15 cellular contexts compared by ENCODE assay signal in the genomic region with DNA sequence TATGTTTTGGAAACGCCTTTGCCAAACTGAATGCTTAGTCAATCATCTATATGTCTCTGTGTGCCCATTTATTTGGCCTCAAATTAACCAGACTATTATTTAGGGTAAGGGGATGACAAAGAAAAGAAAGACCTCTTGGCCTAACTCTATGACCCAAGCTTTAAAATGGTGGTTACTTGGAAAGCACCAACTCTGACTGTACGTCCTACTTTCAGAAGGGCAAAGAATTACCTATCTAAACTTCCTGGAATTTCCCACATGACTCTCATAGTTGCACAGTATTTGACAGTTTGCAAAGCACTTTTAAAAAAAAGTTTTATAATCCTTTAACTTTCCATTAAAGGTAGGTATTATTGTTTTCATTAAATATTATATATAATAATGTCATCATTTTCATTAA. TPM values are rescaled to one million over a fixed set of nuclear protein-coding genes. Genes with fewer than 3 reads are reported as not detected.
DNase-seq lines count a peak whose midpoint lies in the region; ATAC-seq, FAIRE-seq and TF ChIP-seq lines count a peak whose summit lies in the region.
"Had no signal": no experiment of that assay in that cellular context is flagged by ENCODE, and none has a peak within 500 bp of the region (broad histone marks: within the 10 kb centered on the region; RNA-seq: fewer than 3 reads in every experiment).

No MANE protein-coding gene starts in this region.

- no peak overlapping the region for H3K9ac ChIP-seq in GM12878 (ENCODE audit: control insufficient read depth, insufficient read depth, low read length)

- FAIRE-seq in GM12878 (lab: Jason Lieb, UNC), result no peak
- FAIRE-seq: G401.6 had no signal

- H3K79me2 ChIP-seq in GM12878 (ENCODE audit: control insufficient read depth, insufficient read depth, low read length), result no peaks in the 10 kb centered on the region; the same call in 1 of the 2 replicates

- H3K4me3 ChIP-seq in GM12878 (no peak overlapping the region), dorsolateral prefrontal cortex (no peak overlapping the region)

- no peaks in the 10 kb centered on the region for H4K20me1 ChIP-seq in GM12878 (ENCODE audit: control insufficient read depth, insufficient read depth)

- in situ Hi-C loops in GM12878 (cut with MboI), result no loop called here

- no peak for TF ChIP-seq CTCF in GM12878 (IDR thresholded peaks at IDR 0.05 in 2 of 3, conservative IDR thresholded peaks at IDR 0.05 in 1 of 3; ENCODE audit: control insufficient read depth in 2 of 3, extremely low read depth in 1 of 3, insufficient read depth in 1 of 3, low read depth in 3 of 3, low read length in 3 of 3)
- no peak for TF ChIP-seq CTCF in dorsolateral prefrontal cortex (IDR thresholded peaks at IDR 0.05 in 54 of 56, conservative IDR thresholded peaks at IDR 0.05 in 2 of 56; ENCODE audit: low read depth in 1 of 56, partially characterized antibody in 56 of 56)

- no peaks in the 10 kb centered on the region for H3K9me3 Mint-ChIP-seq in activated T-cell treated with anti-CD3 and anti-CD28 coated beads, Interleukin-2, amount 50 U/mL, for 24 hours
- peaks cover 3% of the 10 kb centered on the region for H3K9me3 Mint-ChIP-seq in stimulated activated memory B cell treated with anti-CD40 and anti-IgM and Interleukin-4, amounts not matched to agents 10 μg/mL and 1 μg/mL and 100 μg/mL, for 72 hours
- H3K9me3 Mint-ChIP-seq: CD4-positive, alpha-beta memory T cell; HFFc6 had no signal

- no peak overlapping the region for H3K4me3 Mint-ChIP-seq in activated T-cell treated with anti-CD3 and anti-CD28 coated beads, Interleukin-2, amount 50 U/mL, for 24 hours
- H3K4me3 Mint-ChIP-seq in stimulated activated memory B cell treated with anti-CD40 and anti-IgM and Interleukin-4, amounts not matched to agents 10 μg/mL and 1 μg/mL and 100 μg/mL, for 72 hours, result no peak overlapping the region
- H3K4me3 Mint-ChIP-seq: CD4-positive, alpha-beta memory T cell; HFFc6 had no signal

- H3K27me3 Mint-ChIP-seq in activated T-cell treated with anti-CD3 and anti-CD28 coated beads, Interleukin-2, amount 50 U/mL, for 24 hours, result no peaks in the 10 kb centered on the region
- H3K27me3 Mint-ChIP-seq in stimulated activated memory B cell treated with anti-CD40 and anti-IgM and Interleukin-4, amounts not matched to agents 10 μg/mL and 1 μg/mL and 100 μg/mL, for 72 hours, result no peaks in the 10 kb centered on the region
- H3K27me3 Mint-ChIP-seq: CD4-positive, alpha-beta memory T cell had no signal

- BruUV-seq in GM12878 (replicated peaks; lab: Mats Ljungman, UMichigan), result no TSS peak

- ATAC-seq in GM18868 (IDR thresholded peaks at IDR 0.05; ENCODE audit: unreplicated experiment) (peak; percentile 43), GM12878 (peak; percentile 66)
- no peak for ATAC-seq in stimulated activated memory B cell treated with anti-CD40 and anti-IgM and Interleukin-4, amounts not matched to agents 10 μg/mL and 1 μg/mL and 100 μg/mL, for 72 hours

- intact Hi-C loops in GM12878 (cut with micrococcal nuclease; ENCODE audit: unreplicated experiment) (loop anchor here (1.0 kb wide), 1 partner anchor 87 kb away; no protein-coding TSS in a partner anchor), dorsolateral prefrontal cortex (cut with DNase I) (no loop called here)

- H3K36me3 Mint-ChIP-seq in activated T-cell treated with anti-CD3 and anti-CD28 coated beads, Interleukin-2, amount 50 U/mL, for 24 hours (ENCODE audit: low read depth), result peaks cover 21% of the 10 kb centered on the region
- peaks cover 26% of the 10 kb centered on the region for H3K36me3 Mint-ChIP-seq in stimulated activated memory B cell treated with anti-CD40 and anti-IgM and Interleukin-4, amounts not matched to agents 10 μg/mL and 1 μg/mL and 100 μg/mL, for 72 hours

- H3K27ac ChIP-seq in GM12878 (ENCODE audit: control insufficient read depth, insufficient read depth), result no peak overlapping the region; the same call in 1 of the 2 replicates
- no peak overlapping the region for H3K27ac ChIP-seq in dorsolateral prefrontal cortex
- H3K27ac ChIP-seq: HL-60 had no signal

- H3K4me1 ChIP-seq in GM12878 (ENCODE audit: control insufficient read depth, insufficient read depth, low read length), result peaks cover 22% of the 10 kb centered on the region

- H2AFZ ChIP-seq in GM12878 (ENCODE audit: control insufficient read depth, low read depth, low read length), result no peak overlapping the region

- no peaks in the 10 kb centered on the region for H3K27me3 ChIP-seq in GM12878 (replicated peaks in 1 of 2; ENCODE audit: control insufficient read depth in 2 of 2, insufficient read depth in 2 of 2, low read length in 1 of 2)
- H3K27me3 ChIP-seq in dorsolateral prefrontal cortex, result no peaks in the 10 kb centered on the region
- H3K27me3 ChIP-seq: BE2C had no signal

- RAD21 ChIA-PET in GM12878 (lab: Charles Lee; ENCODE audit: unreplicated experiment), result interaction anchor here (0.6 to 2.6 kb wide), 9 partner anchors 12 to 89 kb away, joined by 3 to 14 read pairs (median 9); a partner anchor contains a TSS

- DNase-seq in activated T-cell treated with anti-CD3 and anti-CD28 coated beads, Interleukin-2, amount 50 U/mL, for 24 hours, result no peak
- DNase-seq in activated T-cell treated with anti-CD3 and anti-CD28 coated beads, Interleukin-2, amount 50 U/mL, for 48 hours, result no peak
- no peak for DNase-seq in GM12878 (ENCODE audit: low read depth, low spot score)
- no peak for DNase-seq in activated CD4-positive, alpha-beta T cell treated with anti-CD3 and anti-CD28 coated beads for 4 hours
- DNase-seq in dorsolateral prefrontal cortex, result no peak
- DNase-seq: DMS79 treated with DMSO at 0.1 percent for 48 hours, EL, HCEC 1CT, HFFc6 had no signal

- H3K4me2 ChIP-seq in GM12878 (ENCODE audit: control insufficient read depth, insufficient read depth), result no peak overlapping the region; the same call in 1 of the 2 replicates

- TF ChIP-seq EP300 in GM12878 (IDR thresholded peaks at IDR 0.05; ENCODE audit: borderline replicate concordance in 1 of 2, control insufficient read depth in 1 of 2, low read depth in 2 of 2, low read length in 2 of 2), result no peak

- peaks cover 0 to 2% of the 10 kb centered on the region in 2 experiments; a peak in 1 of 4 replicates for H3K36me3 ChIP-seq in GM12878 (ENCODE audit: control insufficient read depth in 2 of 2, insufficient read depth in 2 of 2, low read length in 1 of 2)
- H3K36me3 ChIP-seq: BE2C had no signal

- H3K27ac Mint-ChIP-seq in activated T-cell treated with anti-CD3 and anti-CD28 coated beads, Interleukin-2, amount 50 U/mL, for 24 hours, result peak overlapping the region; percentile 57
- H3K27ac Mint-ChIP-seq in stimulated activated memory B cell treated with anti-CD40 and anti-IgM and Interleukin-4, amounts not matched to agents 10 μg/mL and 1 μg/mL and 100 μg/mL, for 72 hours, result peak overlapping the region; percentile 27
- H3K27ac Mint-ChIP-seq: HFFc6 had no signal

- no peak for TF ChIP-seq POLR2A in GM12878 (IDR thresholded peaks at IDR 0.05; ENCODE audit: low read depth, low read length)

- POLR2A ChIA-PET in GM12878 (lab: Charles Lee), result interaction anchor here (1.3 to 1.7 kb wide), 2 partner anchors 19 to 157 kb away, joined by 3 to 11 read pairs; no protein-coding TSS in a partner anchor

- SMC1A ChIA-PET in GM12878 (lab: Charles Lee; ENCODE audit: uncharacterized antibody, unreplicated experiment), result interaction anchor here (0.6 to 3.8 kb wide), 13 partner anchors 9 to 114 kb away, joined by 3 to 24 read pairs (median 6); a partner anchor contains a TSS

- CTCF ChIA-PET in GM12878 (lab: Yijun Ruan, JAX), result interaction anchor here (0.6 to 2.7 kb wide), 6 partner anchors 10 to 249 kb away, joined by 3 to 12 read pairs (median 4); no protein-coding TSS in a partner anchor

- WGBS in GM12878 (ENCODE audit: insufficient coverage, insufficient replicate concordance, low lambda C conversion rate, missing lambda C conversion rate), result 54% methylated on average over 2 of the region's 2 CpGs

- peaks cover 53% of the 10 kb centered on the region for H3K4me1 Mint-ChIP-seq in activated T-cell treated with anti-CD3 and anti-CD28 coated beads, Interleukin-2, amount 50 U/mL, for 24 hours (ENCODE audit: low read depth)
- H3K4me1 Mint-ChIP-seq in stimulated activated memory B cell treated with anti-CD40 and anti-IgM and Interleukin-4, amounts not matched to agents 10 μg/mL and 1 μg/mL and 100 μg/mL, for 72 hours, result peaks cover 30% of the 10 kb centered on the region

- no peaks in the 10 kb centered on the region; the same call in 2 of the 3 replicates for H3K9me3 ChIP-seq in GM12878 (replicated peaks; ENCODE audit: control insufficient read depth, insufficient read depth, low read length)
- H3K9me3 ChIP-seq: BE2C had no signal

- TF ChIP-seq RAD21 in GM12878 (IDR thresholded peaks at IDR 0.05; ENCODE audit: insufficient read depth, low read depth, low read length), result no peak

RNA-seq across cellular contexts. Expression of a gene that starts 6.3 kb away (rescaled TPM):
- total RNA-seq in GM12878 (2013; cell fraction: nucleolus; rRNA removed), result 18.0 and 20.7 TPM in 2 replicates
- total RNA-seq in GM12878 (2014; rRNA removed) (24.0 and 26.8 TPM in 2 replicates), GM12878 (2014; rRNA removed; fragmentation: Illumina TruSeq; extraction: Trizol) (25.3 and 26.9 TPM in 2 replicates), GM12878 (2021) (35.3 and 38.4 TPM in 2 replicates), dorsolateral prefrontal cortex (10 to 100 TPM in 100 of 120 experiments, 1 to 10 TPM in 20; 2.6 to 23.9 (median 13.1) TPM)
- 16.9 TPM for polyA plus RNA-seq in GM12878 (2011; ENCODE audit: low read depth)
- polyA plus RNA-seq in GM12878 (2011; rRNA removed) (38.4 and 38.5 TPM in 2 replicates), GM12878 (2014; fragmentation: Illumina TruSeq; extraction: Trizol) (22.4 and 28.4 TPM in 2 replicates), GM12878 (2014; fragmentation: Nextera tagmentation; extraction: Ambion mirVana) (10 to 100 TPM; 14.0 to 24.5 TPM), GM12878 (2014; rRNA removed) (44.3 and 49.0 TPM in 2 replicates), GM12878 (2016; fragmentation: Nextera tagmentation; extraction: Ambion mirVana) (10 to 100 TPM; 78.9 to 81.9 TPM)
- 26.7 and 34.1 TPM in 2 replicates for polyA plus RNA-seq in GM12878 (2011; cell fraction: cytosol; rRNA removed)
- 13.9 and 16.3 TPM in 2 replicates for polyA plus RNA-seq in GM12878 (2011; cell fraction: nucleus; rRNA removed)
- polyA plus RNA-seq in GM12878 (2012), result 21.6 and 24.8 TPM in 2 replicates
- 7.6 and 18.4 TPM in 2 replicates for polyA minus RNA-seq in GM12878 (2011; rRNA and poly(A)+ RNA removed)
- 7.5 and 9.8 TPM in 2 replicates for polyA minus RNA-seq in GM12878 (2011; cell fraction: cytosol; rRNA and poly(A)+ RNA removed)
- polyA minus RNA-seq in GM12878 (2011; cell fraction: nucleus; rRNA and poly(A)+ RNA removed), result 9.1 and 10.6 TPM in 2 replicates
